In genomic region chr14:90072350-90072749, GRCh38 we compare ENCODE assay signal across 22 cellular contexts. TPM values are rescaled to one million over a fixed set of nuclear protein-coding genes. Genes with fewer than 3 reads are reported as not detected.
DNase-seq lines count a peak whose midpoint lies in the region; ATAC-seq, FAIRE-seq and TF ChIP-seq lines count a peak whose summit lies in the region.
"Had no signal": no experiment of that assay in that cellular context is flagged by ENCODE, and none has a peak within 500 bp of the region (broad histone marks: within the 10 kb centered on the region; RNA-seq: fewer than 3 reads in every experiment).

No MANE protein-coding gene starts in this region.

- no peaks in the 10 kb centered on the region for H4K20me1 ChIP-seq in DND-41 (ENCODE audit: insufficient read depth, low read length)

- DNase-seq in DND-41 (no peak), bronchial epithelial cell (ENCODE audit: low read depth) (no peak), left cardiac atrium (no peak), right cardiac atrium (no peak), Kasumi-1 (lab: John Stamatoyannopoulos, UW) (no peak), HPDE6-E6E7 (ENCODE audit: extremely low spot score) (no peak), occipital lobe (lab: John Stamatoyannopoulos, UW) (no peak), NCI-H2029 treated with DMSO at 0.1 percent for 48 hours (lab: John Stamatoyannopoulos, UW) (no peak)
- DNase-seq: C1 segment of cervical spinal cord; Calu3; CD4-positive, alpha-beta memory T cell; COR-L47; DMS53; DMS79 treated with DMSO at 0.1 percent for 48 hours; GM23248; H7; HCEC 1CT had no signal

- no peak for ATAC-seq in DND-41 (ENCODE audit: insufficient read depth, low read depth)
- peak; percentile 65 to 68 for ATAC-seq in left cardiac atrium
- peak; percentile 74 to 85 for ATAC-seq in right cardiac atrium

- no peak overlapping the region for H3K4me2 ChIP-seq in DND-41 (ENCODE audit: insufficient read depth, low read length)

- no peaks in the 10 kb centered on the region for H3K79me2 ChIP-seq in DND-41 (ENCODE audit: insufficient read depth, low read length)

- WGBS in right cardiac atrium: 52% methylated on average over 6 of the region's 6 CpGs

- H3K9me3 ChIP-seq in DND-41 (ENCODE audit: insufficient read depth, low read length, severe bottlenecking) (no peaks in the 10 kb centered on the region), right cardiac atrium (ENCODE audit: control insufficient read depth, low read length) (no peaks in the 10 kb centered on the region)

- H3K4me1 ChIP-seq in DND-41 (ENCODE audit: insufficient read depth, low read length) (no peaks in the 10 kb centered on the region), right cardiac atrium (ENCODE audit: control insufficient read depth, insufficient read depth, low read length) (no peaks in the 10 kb centered on the region)

- H3K4me3 ChIP-seq in DND-41 (ENCODE audit: low read depth in 1 of 2, low read length in 2 of 2) (no peak overlapping the region), bronchial epithelial cell (ENCODE audit: low read depth, low read length) (no peak overlapping the region), right cardiac atrium (ENCODE audit: low read length) (no peak overlapping the region)
- H3K4me3 ChIP-seq: GM23248 had no signal

- no peak overlapping the region for H3K9ac ChIP-seq in DND-41 (ENCODE audit: low read depth, low read length)
- H3K9ac ChIP-seq: GM23248 had no signal

- no peak overlapping the region for H3K27ac ChIP-seq in DND-41 (ENCODE audit: low read length)
- peak overlapping the region; percentile 3 for H3K27ac ChIP-seq in right cardiac atrium (ENCODE audit: low read length)
- H3K27ac ChIP-seq: GM23248 had no signal

- no peak for TF ChIP-seq CTCF in DND-41 (IDR thresholded peaks at IDR 0.05; ENCODE audit: borderline replicate concordance, extremely low read depth, low read length, poor library complexity, severe bottlenecking)
- no peak for TF ChIP-seq CTCF in bronchial epithelial cell (IDR thresholded peaks at IDR 0.05; ENCODE audit: insufficient read depth, low read length, severe bottlenecking)

- peak overlapping the region; percentile 25; the same call in 1 of the 2 replicates for H2AFZ ChIP-seq in DND-41 (ENCODE audit: low read depth, low read length)
- H2AFZ ChIP-seq: GM23248 had no signal

- H3K36me3 ChIP-seq in DND-41 (ENCODE audit: insufficient read depth, low read length) (no peaks in the 10 kb centered on the region), bronchial epithelial cell (ENCODE audit: control insufficient read depth, insufficient read depth, low read length) (no peaks in the 10 kb centered on the region)

- FAIRE-seq in bronchial epithelial cell (lab: Jason Lieb, UNC): peak; percentile 90
- FAIRE-seq: G401.6, GM12892, H1 had no signal

- peaks cover 13% of the 10 kb centered on the region for H3K27me3 ChIP-seq in DND-41 (ENCODE audit: insufficient read depth, low read length, poor library complexity)
- H3K27me3 ChIP-seq in bronchial epithelial cell (ENCODE audit: control insufficient read depth, insufficient read depth, low read length): peaks cover 2% of the 10 kb centered on the region
- H3K27me3 ChIP-seq in right cardiac atrium (ENCODE audit: control insufficient read depth, insufficient read depth): no peaks in the 10 kb centered on the region

- intact Hi-C loops in left cardiac atrium (cut with DNase I): no loop called here
- intact Hi-C loops in right cardiac atrium (cut with DNase I): no loop called here

RNA-seq across cellular contexts. Expression of gene KCNK13, which starts 10.6 kb away (rescaled TPM):
- total RNA-seq in bronchial epithelial cell: not detected in 2 replicates
- 1 to 10 TPM; 2.4 to 2.6 TPM for total RNA-seq in left cardiac atrium
- total RNA-seq in right cardiac atrium: 10 to 100 TPM in 1 of 4 donors, 1 to 10 TPM in 3; 1.7 to 14.2 (median 6.0) TPM
- polyA plus RNA-seq in right cardiac atrium: 3.2 TPM
- total RNA-seq in occipital lobe: 1.2 TPM
- total RNA-seq: A172, Calu3, GM23248 had no signal
- polyA plus RNA-seq: BJ; CD4-positive, alpha-beta memory T cell; GM23248 had no signal
